Comparison of ENCODE assay signal across 23 cellular contexts in genomic region chr9:122355336-122355875, GRCh38.
"Had no signal": no experiment of that assay in that cellular context is flagged by ENCODE, and none has a peak within 500 bp of the region (broad histone marks: within the 10 kb centered on the region; RNA-seq: fewer than 3 reads in every experiment).

No MANE protein-coding gene starts in this region.

- H3K4me3 ChIP-seq: breast epithelium, K562 had no signal

- H3K9me3 ChIP-seq: breast epithelium had no signal

- ATAC-seq: activated CD8-positive, alpha-beta memory T cell treated with anti-CD3 and anti-CD28 coated beads, Interleukin-2, amount 10 ng/mL, durations not matched to agents 7 days and 5 days; K562; PC-3; T-helper 17 cell; WTC11 had no signal

- FAIRE-seq: K562, RCC 7860 had no signal

- H3K27me3 ChIP-seq: breast epithelium had no signal

- DNase-seq: activated CD4-positive, alpha-beta T cell treated with anti-CD3 and anti-CD28 coated beads for 48 hours; activated CD4-positive, alpha-beta T cell treated with anti-CD3 and anti-CD28 coated beads, Interleukin-2, amount 50 U/mL, for 4 hours; activated CD4-positive, CD25-positive, alpha-beta regulatory T cell treated with anti-CD3 and anti-CD28 coated beads, Interleukin-2, amount 50 U/mL, for 72 hours; activated CD8-positive, alpha-beta memory T cell treated with anti-CD3 and anti-CD28 coated beads, Interleukin-2, amount 10 ng/mL, durations not matched to agents 7 days and 5 days; activated effector memory CD4-positive, alpha-beta T cell treated with Interleukin-2 at 50 U/mL for 16 hours; activated naive CD4-positive, alpha-beta T cell; activated T-cell treated with anti-CD3 and anti-CD28 coated beads, Interleukin-2, amount 50 U/mL, for 24 hours; Karpas-422; MM.1S; NCI-H1105 treated with DMSO at 0.1 percent for 48 hours; NCI-H146; NCI-H187 treated with DMSO at 0.1 percent for 48 hours; NCI-H2081 treated with DMSO at 0.1 percent for 48 hours; NCI-H446; NCI-H524; PC-3; SIG-M5; T-helper 17 cell; T-helper 9 cell had no signal

- H3K27ac ChIP-seq: breast epithelium had no signal

- H3K4me1 ChIP-seq: breast epithelium had no signal

- H3K36me3 ChIP-seq: breast epithelium had no signal
